Comparison of ENCODE assay signal across 2 cellular contexts in the genomic region with DNA sequence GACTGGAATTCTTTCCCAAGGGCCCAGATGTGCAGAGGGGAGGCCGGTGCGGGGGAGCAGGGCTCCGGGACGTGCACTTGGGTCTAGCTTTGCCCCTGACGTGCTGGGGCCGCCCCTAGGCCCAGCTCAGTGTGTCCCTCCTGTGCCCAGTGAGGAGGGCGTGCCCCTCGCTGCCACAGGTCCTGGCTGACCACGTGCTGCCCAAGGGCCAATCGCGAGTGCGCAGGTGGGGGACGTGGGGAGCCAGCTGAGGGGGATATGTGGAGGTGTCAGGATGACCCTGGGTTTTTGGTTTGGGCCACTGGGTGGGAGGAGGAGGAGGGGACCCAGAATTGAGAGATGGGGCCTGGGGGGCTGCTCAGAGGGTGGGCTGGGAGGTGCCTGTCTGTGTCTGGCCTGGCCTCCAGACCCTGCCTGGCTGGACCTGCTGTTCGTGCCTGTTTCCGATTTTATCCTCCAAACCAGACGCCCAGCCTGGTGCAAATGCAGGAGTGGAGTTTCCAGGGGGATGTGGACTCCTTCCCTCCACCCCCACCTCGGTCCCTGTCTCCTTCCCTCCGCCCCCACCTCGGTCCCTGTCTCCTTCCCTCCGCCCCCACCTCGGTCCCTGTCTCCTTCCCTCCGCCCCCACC.
TF ChIP-seq lines count a peak whose summit lies in the region.

No MANE protein-coding gene starts in this region.

TF ChIP-seq in HCT116, 20 proteins besides CTCF, POLR2A, EP300 and RAD21:
- TF ChIP-seq EGR1 (IDR thresholded peaks at IDR 0.05; ENCODE audit: low read depth) (no peak), EZH2phosphoT487 (IDR thresholded peaks at IDR 0.05; ENCODE audit: borderline replicate concordance) (no peak), ZFX (IDR thresholded peaks at IDR 0.05) (no peak), CBX3 (IDR thresholded peaks at IDR 0.05; ENCODE audit: low read depth) (no peak), ELF1 (IDR thresholded peaks at IDR 0.05; ENCODE audit: borderline replicate concordance, low read depth) (no peak), SP1 (IDR thresholded peaks at IDR 0.05; ENCODE audit: low read depth) (no peak), EZH2 (IDR thresholded peaks at IDR 0.05) (no peak), POLR2AphosphoS5 (IDR thresholded peaks at IDR 0.05; ENCODE audit: low read depth, low read length) (no peak), TCF7L2 (IDR thresholded peaks at IDR 0.05; ENCODE audit: borderline replicate concordance, extremely low read depth, insufficient read depth, insufficient read length) (no peak), SIN3A (IDR thresholded peaks at IDR 0.05; ENCODE audit: low read depth) (no peak), ZNF274 (IDR thresholded peaks at IDR 0.05; ENCODE audit: low read depth, low read length) (no peak), FOSL1 (IDR thresholded peaks at IDR 0.05; ENCODE audit: low read depth) (no peak), CEBPB (IDR thresholded peaks at IDR 0.05; ENCODE audit: low read depth) (no peak), YY1 (IDR thresholded peaks at IDR 0.05; ENCODE audit: extremely low read depth, insufficient replicate concordance, low read depth, low read length) (no peak), JUND (IDR thresholded peaks at IDR 0.05) (no peak), SRF (IDR thresholded peaks at IDR 0.05; ENCODE audit: low read depth) (no peak)
- TF ChIP-seq, protein P1, sequence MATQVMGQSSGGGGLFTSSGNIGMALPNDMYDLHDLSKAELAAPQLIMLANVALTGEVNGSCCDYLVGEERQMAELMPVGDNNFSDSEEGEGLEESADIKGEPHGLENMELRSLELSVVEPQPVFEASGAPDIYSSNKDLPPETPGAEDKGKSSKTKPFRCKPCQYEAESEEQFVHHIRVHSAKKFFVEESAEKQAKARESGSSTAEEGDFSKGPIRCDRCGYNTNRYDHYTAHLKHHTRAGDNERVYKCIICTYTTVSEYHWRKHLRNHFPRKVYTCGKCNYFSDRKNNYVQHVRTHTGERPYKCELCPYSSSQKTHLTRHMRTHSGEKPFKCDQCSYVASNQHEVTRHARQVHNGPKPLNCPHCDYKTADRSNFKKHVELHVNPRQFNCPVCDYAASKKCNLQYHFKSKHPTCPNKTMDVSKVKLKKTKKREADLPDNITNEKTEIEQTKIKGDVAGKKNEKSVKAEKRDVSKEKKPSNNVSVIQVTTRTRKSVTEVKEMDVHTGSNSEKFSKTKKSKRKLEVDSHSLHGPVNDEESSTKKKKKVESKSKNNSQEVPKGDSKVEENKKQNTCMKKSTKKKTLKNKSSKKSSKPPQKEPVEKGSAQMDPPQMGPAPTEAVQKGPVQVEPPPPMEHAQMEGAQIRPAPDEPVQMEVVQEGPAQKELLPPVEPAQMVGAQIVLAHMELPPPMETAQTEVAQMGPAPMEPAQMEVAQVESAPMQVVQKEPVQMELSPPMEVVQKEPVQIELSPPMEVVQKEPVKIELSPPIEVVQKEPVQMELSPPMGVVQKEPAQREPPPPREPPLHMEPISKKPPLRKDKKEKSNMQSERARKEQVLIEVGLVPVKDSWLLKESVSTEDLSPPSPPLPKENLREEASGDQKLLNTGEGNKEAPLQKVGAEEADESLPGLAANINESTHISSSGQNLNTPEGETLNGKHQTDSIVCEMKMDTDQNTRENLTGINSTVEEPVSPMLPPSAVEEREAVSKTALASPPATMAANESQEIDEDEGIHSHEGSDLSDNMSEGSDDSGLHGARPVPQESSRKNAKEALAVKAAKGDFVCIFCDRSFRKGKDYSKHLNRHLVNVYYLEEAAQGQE (IDR thresholded peaks at IDR 0.05; ENCODE audit: low read depth): no peak
- TF ChIP-seq, protein P2, sequence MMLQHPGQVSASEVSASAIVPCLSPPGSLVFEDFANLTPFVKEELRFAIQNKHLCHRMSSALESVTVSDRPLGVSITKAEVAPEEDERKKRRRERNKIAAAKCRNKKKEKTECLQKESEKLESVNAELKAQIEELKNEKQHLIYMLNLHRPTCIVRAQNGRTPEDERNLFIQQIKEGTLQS (IDR thresholded peaks at IDR 0.05): no peak
- TF ChIP-seq, protein P3, sequence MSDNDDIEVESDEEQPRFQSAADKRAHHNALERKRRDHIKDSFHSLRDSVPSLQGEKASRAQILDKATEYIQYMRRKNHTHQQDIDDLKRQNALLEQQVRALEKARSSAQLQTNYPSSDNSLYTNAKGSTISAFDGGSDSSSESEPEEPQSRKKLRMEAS (IDR thresholded peaks at IDR 0.05): no peak
- TF ChIP-seq, protein P4, sequence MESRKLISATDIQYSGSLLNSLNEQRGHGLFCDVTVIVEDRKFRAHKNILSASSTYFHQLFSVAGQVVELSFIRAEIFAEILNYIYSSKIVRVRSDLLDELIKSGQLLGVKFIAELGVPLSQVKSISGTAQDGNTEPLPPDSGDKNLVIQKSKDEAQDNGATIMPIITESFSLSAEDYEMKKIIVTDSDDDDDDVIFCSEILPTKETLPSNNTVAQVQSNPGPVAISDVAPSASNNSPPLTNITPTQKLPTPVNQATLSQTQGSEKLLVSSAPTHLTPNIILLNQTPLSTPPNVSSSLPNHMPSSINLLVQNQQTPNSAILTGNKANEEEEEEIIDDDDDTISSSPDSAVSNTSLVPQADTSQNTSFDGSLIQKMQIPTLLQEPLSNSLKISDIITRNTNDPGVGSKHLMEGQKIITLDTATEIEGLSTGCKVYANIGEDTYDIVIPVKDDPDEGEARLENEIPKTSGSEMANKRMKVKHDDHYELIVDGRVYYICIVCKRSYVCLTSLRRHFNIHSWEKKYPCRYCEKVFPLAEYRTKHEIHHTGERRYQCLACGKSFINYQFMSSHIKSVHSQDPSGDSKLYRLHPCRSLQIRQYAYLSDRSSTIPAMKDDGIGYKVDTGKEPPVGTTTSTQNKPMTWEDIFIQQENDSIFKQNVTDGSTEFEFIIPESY (IDR thresholded peaks at IDR 0.05; ENCODE audit: extremely low read depth, insufficient replicate concordance, low read length): no peak

TF ChIP-seq in H1, 55 proteins besides CTCF, POLR2A, EP300 and RAD21 (continues in another document):
- TF ChIP-seq CREB1 (IDR thresholded peaks at IDR 0.05) (no peak), NANOG (IDR thresholded peaks at IDR 0.05; ENCODE audit: insufficient read depth, low read depth, low read length, poor library complexity, severe bottlenecking) (no peak), EGR1 (IDR thresholded peaks at IDR 0.05; ENCODE audit: borderline replicate concordance, low read depth, low read length) (no peak), KDM1A (IDR thresholded peaks at IDR 0.05; ENCODE audit: borderline replicate concordance, low read length) (no peak), EZH2 (IDR thresholded peaks at IDR 0.05; ENCODE audit: low read depth, low read length, severe bottlenecking) (no peak), HDAC2 (IDR thresholded peaks at IDR 0.05; ENCODE audit: borderline replicate concordance in 1 of 2, low read depth in 2 of 2, low read length in 2 of 2) (no peak), TBP (IDR thresholded peaks at IDR 0.05; ENCODE audit: low read depth, low read length) (no peak), TAF7 (optimal IDR thresholded peaks at IDR 0.05; ENCODE audit: borderline replicate concordance, low read depth, low read length) (no peak), GABPA (IDR thresholded peaks at IDR 0.05; ENCODE audit: borderline replicate concordance, insufficient read depth, low read length) (no peak), CTBP2 (IDR thresholded peaks at IDR 0.05; ENCODE audit: borderline replicate concordance, insufficient read depth, insufficient read length, low read length) (no peak), RNF2 (IDR thresholded peaks at IDR 0.05; ENCODE audit: borderline replicate concordance, low read depth, low read length, missing control alignments, poor library complexity, severe bottlenecking) (no peak), NRF1 (IDR thresholded peaks at IDR 0.05; ENCODE audit: low read depth, low read length) (no peak), POU5F1 (IDR thresholded peaks at IDR 0.05; ENCODE audit: low read depth, low read length) (no peak), SIN3A (conservative IDR thresholded peaks at IDR 0.05 in 1 of 2, IDR thresholded peaks at IDR 0.05 in 1 of 2; ENCODE audit: low read depth in 1 of 2, low read length in 2 of 2) (peak in 1 of 2 experiments; percentile 44; a peak in 1 of 4 replicates), SP1 (IDR thresholded peaks at IDR 0.05; ENCODE audit: low read depth, low read length) (no peak), SP4 (IDR thresholded peaks at IDR 0.05; ENCODE audit: low read length) (no peak), CHD1 (IDR thresholded peaks at IDR 0.05; ENCODE audit: low read depth, low read length) (no peak)
- TF ChIP-seq, protein P3 (IDR thresholded peaks at IDR 0.05): peak; percentile 80
- TF ChIP-seq, protein P2 (IDR thresholded peaks at IDR 0.05; ENCODE audit: insufficient read depth, low read depth, low read length): peak; percentile 90
- TF ChIP-seq, protein P5, sequence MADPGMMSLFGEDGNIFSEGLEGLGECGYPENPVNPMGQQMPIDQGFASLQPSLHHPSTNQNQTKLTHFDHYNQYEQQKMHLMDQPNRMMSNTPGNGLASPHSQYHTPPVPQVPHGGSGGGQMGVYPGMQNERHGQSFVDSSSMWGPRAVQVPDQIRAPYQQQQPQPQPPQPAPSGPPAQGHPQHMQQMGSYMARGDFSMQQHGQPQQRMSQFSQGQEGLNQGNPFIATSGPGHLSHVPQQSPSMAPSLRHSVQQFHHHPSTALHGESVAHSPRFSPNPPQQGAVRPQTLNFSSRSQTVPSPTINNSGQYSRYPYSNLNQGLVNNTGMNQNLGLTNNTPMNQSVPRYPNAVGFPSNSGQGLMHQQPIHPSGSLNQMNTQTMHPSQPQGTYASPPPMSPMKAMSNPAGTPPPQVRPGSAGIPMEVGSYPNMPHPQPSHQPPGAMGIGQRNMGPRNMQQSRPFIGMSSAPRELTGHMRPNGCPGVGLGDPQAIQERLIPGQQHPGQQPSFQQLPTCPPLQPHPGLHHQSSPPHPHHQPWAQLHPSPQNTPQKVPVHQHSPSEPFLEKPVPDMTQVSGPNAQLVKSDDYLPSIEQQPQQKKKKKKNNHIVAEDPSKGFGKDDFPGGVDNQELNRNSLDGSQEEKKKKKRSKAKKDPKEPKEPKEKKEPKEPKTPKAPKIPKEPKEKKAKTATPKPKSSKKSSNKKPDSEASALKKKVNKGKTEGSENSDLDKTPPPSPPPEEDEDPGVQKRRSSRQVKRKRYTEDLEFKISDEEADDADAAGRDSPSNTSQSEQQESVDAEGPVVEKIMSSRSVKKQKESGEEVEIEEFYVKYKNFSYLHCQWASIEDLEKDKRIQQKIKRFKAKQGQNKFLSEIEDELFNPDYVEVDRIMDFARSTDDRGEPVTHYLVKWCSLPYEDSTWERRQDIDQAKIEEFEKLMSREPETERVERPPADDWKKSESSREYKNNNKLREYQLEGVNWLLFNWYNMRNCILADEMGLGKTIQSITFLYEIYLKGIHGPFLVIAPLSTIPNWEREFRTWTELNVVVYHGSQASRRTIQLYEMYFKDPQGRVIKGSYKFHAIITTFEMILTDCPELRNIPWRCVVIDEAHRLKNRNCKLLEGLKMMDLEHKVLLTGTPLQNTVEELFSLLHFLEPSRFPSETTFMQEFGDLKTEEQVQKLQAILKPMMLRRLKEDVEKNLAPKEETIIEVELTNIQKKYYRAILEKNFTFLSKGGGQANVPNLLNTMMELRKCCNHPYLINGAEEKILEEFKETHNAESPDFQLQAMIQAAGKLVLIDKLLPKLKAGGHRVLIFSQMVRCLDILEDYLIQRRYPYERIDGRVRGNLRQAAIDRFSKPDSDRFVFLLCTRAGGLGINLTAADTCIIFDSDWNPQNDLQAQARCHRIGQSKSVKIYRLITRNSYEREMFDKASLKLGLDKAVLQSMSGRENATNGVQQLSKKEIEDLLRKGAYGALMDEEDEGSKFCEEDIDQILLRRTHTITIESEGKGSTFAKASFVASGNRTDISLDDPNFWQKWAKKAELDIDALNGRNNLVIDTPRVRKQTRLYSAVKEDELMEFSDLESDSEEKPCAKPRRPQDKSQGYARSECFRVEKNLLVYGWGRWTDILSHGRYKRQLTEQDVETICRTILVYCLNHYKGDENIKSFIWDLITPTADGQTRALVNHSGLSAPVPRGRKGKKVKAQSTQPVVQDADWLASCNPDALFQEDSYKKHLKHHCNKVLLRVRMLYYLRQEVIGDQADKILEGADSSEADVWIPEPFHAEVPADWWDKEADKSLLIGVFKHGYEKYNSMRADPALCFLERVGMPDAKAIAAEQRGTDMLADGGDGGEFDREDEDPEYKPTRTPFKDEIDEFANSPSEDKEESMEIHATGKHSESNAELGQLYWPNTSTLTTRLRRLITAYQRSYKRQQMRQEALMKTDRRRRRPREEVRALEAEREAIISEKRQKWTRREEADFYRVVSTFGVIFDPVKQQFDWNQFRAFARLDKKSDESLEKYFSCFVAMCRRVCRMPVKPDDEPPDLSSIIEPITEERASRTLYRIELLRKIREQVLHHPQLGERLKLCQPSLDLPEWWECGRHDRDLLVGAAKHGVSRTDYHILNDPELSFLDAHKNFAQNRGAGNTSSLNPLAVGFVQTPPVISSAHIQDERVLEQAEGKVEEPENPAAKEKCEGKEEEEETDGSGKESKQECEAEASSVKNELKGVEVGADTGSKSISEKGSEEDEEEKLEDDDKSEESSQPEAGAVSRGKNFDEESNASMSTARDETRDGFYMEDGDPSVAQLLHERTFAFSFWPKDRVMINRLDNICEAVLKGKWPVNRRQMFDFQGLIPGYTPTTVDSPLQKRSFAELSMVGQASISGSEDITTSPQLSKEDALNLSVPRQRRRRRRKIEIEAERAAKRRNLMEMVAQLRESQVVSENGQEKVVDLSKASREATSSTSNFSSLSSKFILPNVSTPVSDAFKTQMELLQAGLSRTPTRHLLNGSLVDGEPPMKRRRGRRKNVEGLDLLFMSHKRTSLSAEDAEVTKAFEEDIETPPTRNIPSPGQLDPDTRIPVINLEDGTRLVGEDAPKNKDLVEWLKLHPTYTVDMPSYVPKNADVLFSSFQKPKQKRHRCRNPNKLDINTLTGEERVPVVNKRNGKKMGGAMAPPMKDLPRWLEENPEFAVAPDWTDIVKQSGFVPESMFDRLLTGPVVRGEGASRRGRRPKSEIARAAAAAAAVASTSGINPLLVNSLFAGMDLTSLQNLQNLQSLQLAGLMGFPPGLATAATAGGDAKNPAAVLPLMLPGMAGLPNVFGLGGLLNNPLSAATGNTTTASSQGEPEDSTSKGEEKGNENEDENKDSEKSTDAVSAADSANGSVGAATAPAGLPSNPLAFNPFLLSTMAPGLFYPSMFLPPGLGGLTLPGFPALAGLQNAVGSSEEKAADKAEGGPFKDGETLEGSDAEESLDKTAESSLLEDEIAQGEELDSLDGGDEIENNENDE (IDR thresholded peaks at IDR 0.05; ENCODE audit: insufficient replicate concordance, low read length): no peak
- TF ChIP-seq, protein P6, sequence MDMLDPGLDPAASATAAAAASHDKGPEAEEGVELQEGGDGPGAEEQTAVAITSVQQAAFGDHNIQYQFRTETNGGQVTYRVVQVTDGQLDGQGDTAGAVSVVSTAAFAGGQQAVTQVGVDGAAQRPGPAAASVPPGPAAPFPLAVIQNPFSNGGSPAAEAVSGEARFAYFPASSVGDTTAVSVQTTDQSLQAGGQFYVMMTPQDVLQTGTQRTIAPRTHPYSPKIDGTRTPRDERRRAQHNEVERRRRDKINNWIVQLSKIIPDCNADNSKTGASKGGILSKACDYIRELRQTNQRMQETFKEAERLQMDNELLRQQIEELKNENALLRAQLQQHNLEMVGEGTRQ (IDR thresholded peaks at IDR 0.05; ENCODE audit: low read length): peak; percentile 93
